ENCODE assay signal across 12 cellular contexts in the genomic region with DNA sequence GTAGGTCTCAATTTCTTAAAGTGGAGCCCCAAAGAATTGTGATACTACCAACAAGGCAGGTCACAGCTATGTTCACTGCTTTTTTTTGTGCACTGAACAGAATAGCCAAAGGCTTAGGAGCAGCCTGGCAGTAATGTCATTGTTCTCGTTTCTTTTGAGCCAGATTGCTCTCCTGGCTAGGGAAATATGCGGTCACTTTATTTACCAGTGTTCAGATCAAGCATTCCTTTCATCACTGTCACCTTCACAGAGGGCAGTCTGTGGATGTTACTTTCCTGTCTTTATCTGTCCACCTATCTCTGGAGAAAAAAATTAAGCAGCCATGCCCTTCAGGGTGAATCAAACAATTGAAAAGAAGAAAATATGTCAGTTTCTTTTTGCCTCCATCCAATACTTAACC.
DNase-seq lines count a peak whose midpoint lies in the region; ATAC-seq and TF ChIP-seq lines count a peak whose summit lies in the region.
"Had no signal": no experiment of that assay in that cellular context is flagged by ENCODE, and none has a peak within 500 bp of the region (broad histone marks: within the 10 kb centered on the region; RNA-seq: fewer than 3 reads in every experiment).

No MANE protein-coding gene starts in this region.

- H3K27me3 ChIP-seq in osteoblast (ENCODE audit: insufficient read depth, low read length) = no peaks in the 10 kb centered on the region

- peak overlapping the region; percentile 47 for H3K4me2 ChIP-seq in osteoblast (ENCODE audit: insufficient read depth, low read length)

- DNase-seq in Daoy (ENCODE audit: low read depth) (peak; percentile 55), NCI-H526 (lab: John Stamatoyannopoulos, UW) (peak; percentile 74 to 79), cerebellar cortex (ENCODE audit: low spot score) (peak; percentile 94), osteoblast (ENCODE audit: insufficient read length, low spot score, missing footprints) (no peak), SW 1271 (lab: John Stamatoyannopoulos, UW) (no peak), head of caudate nucleus (no peak)
- no peak for DNase-seq in activated T-cell treated with anti-CD3 and anti-CD28 coated beads, Interleukin-2, amount 50 U/mL, for 1 hour
- DNase-seq: activated T-cell treated with anti-CD3 and anti-CD28 coated beads for 4 hours; natural killer cell; NCI-H2171 treated with DMSO at 0.1 percent for 48 hours; stimulated activated CD4-positive, alpha-beta T cell treated with anti-CD3 and anti-CD28 coated beads, Interleukin-15, amount 100 ng/mL, for 24 hours had no signal

- no peak for ATAC-seq in GM18907 (IDR thresholded peaks at IDR 0.05; ENCODE audit: unreplicated experiment)

- no peaks in the 10 kb centered on the region for H3K79me2 ChIP-seq in osteoblast (ENCODE audit: insufficient read depth, low read length)

- H4K20me1 ChIP-seq in osteoblast (ENCODE audit: insufficient read depth, low read length) = no peaks in the 10 kb centered on the region

- no peak overlapping the region for H3K4me3 ChIP-seq in osteoblast (ENCODE audit: insufficient read depth, low read length)

- H3K36me3 ChIP-seq in osteoblast (ENCODE audit: insufficient read depth, low read length) = no peaks in the 10 kb centered on the region

- no peak for TF ChIP-seq CTCF in osteoblast (IDR thresholded peaks at IDR 0.05; ENCODE audit: extremely low read depth, low read depth, low read length)

- H3K27ac ChIP-seq in osteoblast (ENCODE audit: low read depth, low read length) = peak overlapping the region; percentile 14

- peaks cover 63% of the 10 kb centered on the region for H3K4me1 ChIP-seq in osteoblast (ENCODE audit: insufficient read depth, low read length)

- H2AFZ ChIP-seq in osteoblast (ENCODE audit: low read length) = peak overlapping the region; percentile 30

- intact Hi-C loops in head of caudate nucleus (cut with DNase I) = no loop called here

- H3K9me3 ChIP-seq in osteoblast (ENCODE audit: low read depth, low read length) = no peaks in the 10 kb centered on the region

Comparison
In these comparisons a context has a peak if more than half of its experiments do, and no peak if none do; other contexts are left out.
1. DNase-seq: peak in Daoy (single experiment), NCI-H526 (2 of 2) and cerebellar cortex (single experiment); none in osteoblast (single experiment), activated T-cell treated with anti-CD3 and anti-CD28 coated beads, Interleukin-2, amount 50 U/mL, for 1 hour (single experiment), SW 1271 (0 of 2) and head of caudate nucleus (0 of 42).